Comparison of ENCODE assay signal across 10 cellular contexts in genomic region chr1:22611530-22611947, GRCh38. TPM values are rescaled to one million over a fixed set of nuclear protein-coding genes. Genes with fewer than 3 reads are reported as not detected.
DNase-seq lines count a peak whose midpoint lies in the region; ATAC-seq and TF ChIP-seq lines count a peak whose summit lies in the region.
"Had no signal": no experiment of that assay in that cellular context is flagged by ENCODE, and none has a peak within 500 bp of the region (broad histone marks: within the 10 kb centered on the region; RNA-seq: fewer than 3 reads in every experiment).

No MANE protein-coding gene starts in this region.

- H3K27me3 ChIP-seq in breast epithelium (peaks cover 0 to 80% of the 10 kb centered on the region in 2 donors), thyroid gland (peaks cover 6% of the 10 kb centered on the region)

- H3K4me3 ChIP-seq in breast epithelium (no peak overlapping the region), thyroid gland (replicated peaks in 1 of 3) (no peak overlapping the region)

- no peak for TF ChIP-seq CTCF in MCF 10A (IDR thresholded peaks at IDR 0.05; ENCODE audit: unreplicated experiment)
- TF ChIP-seq CTCF in breast epithelium (IDR thresholded peaks at IDR 0.05) = no peak
- no peak for TF ChIP-seq CTCF in WTC11 (IDR thresholded peaks at IDR 0.05)
- TF ChIP-seq CTCF in thyroid gland (IDR thresholded peaks at IDR 0.05) = no peak

- H3K4me1 ChIP-seq in breast epithelium = no peaks in the 10 kb centered on the region
- no peaks in the 10 kb centered on the region for H3K4me1 ChIP-seq in thyroid gland

- H3K27ac ChIP-seq in breast epithelium (no peak overlapping the region), thyroid gland (no peak overlapping the region)
- H3K27ac ChIP-seq: neutrophil had no signal

- CTCF ChIA-PET in MCF 10A (lab: Yijun Ruan, JAX) = interaction anchor here (0.6 kb wide), 1 partner anchor 17 kb away, joined by 4 read pairs; no protein-coding TSS in a partner anchor
- CTCF ChIA-PET in WTC11 (lab: Charles Lee) = interaction anchor here (0.8 to 1.9 kb wide), 4 partner anchors 30 to 261 kb away, joined by 3 to 10 read pairs (median 5); no protein-coding TSS in a partner anchor

- H3K4me3 Mint-ChIP-seq in MCF 10A (ENCODE audit: unreplicated experiment) = no peak overlapping the region
- H3K4me3 Mint-ChIP-seq in WTC11 = no peak overlapping the region
- H3K4me3 Mint-ChIP-seq: activated B cell treated with CpG ODN at 0.5 μM for 24 hours had no signal

- no peaks in the 10 kb centered on the region for H3K9me3 Mint-ChIP-seq in MCF 10A (ENCODE audit: unreplicated experiment)
- H3K9me3 Mint-ChIP-seq in WTC11 = no peaks in the 10 kb centered on the region
- H3K9me3 Mint-ChIP-seq: activated B cell treated with CpG ODN at 0.5 μM for 24 hours had no signal

- H3K27ac Mint-ChIP-seq in MCF 10A (ENCODE audit: low read depth, unreplicated experiment) (no peak overlapping the region), WTC11 (no peak overlapping the region)
- H3K27ac Mint-ChIP-seq: activated B cell treated with CpG ODN at 0.5 μM for 24 hours had no signal

- H3K36me3 Mint-ChIP-seq in MCF 10A (ENCODE audit: insufficient read depth, unreplicated experiment) = peaks cover 5% of the 10 kb centered on the region
- H3K36me3 Mint-ChIP-seq in WTC11 = no peaks in the 10 kb centered on the region

- peak; percentile 64 for DNase-seq in MCF 10A (ENCODE audit: unreplicated experiment)
- no peak for DNase-seq in breast epithelium (ENCODE audit: low spot score in 2 of 2)
- DNase-seq in WTC11 (ENCODE audit: low spot score) = peak; percentile 89
- DNase-seq in hepatic stellate cell (ENCODE audit: low spot score) = peak; percentile 41
- DNase-seq in thyroid gland = peak; percentile 32 to 58
- DNase-seq in NCI-H2196 (lab: John Stamatoyannopoulos, UW; ENCODE audit: unreplicated experiment) = no peak
- no peak for DNase-seq in NCI-H446 treated with DMSO at 0.1 percent for 48 hours (lab: John Stamatoyannopoulos, UW)
- DNase-seq in cortex of kidney (lab: John Stamatoyannopoulos, UW) = no peak
- DNase-seq: activated B cell treated with CpG ODN at 0.5 μM for 24 hours had no signal

- H3K36me3 ChIP-seq in breast epithelium (no peaks in the 10 kb centered on the region), thyroid gland (no peaks in the 10 kb centered on the region)
- H3K36me3 ChIP-seq: neutrophil had no signal

- peak; percentile 83 for ATAC-seq in WTC11

- H3K4me1 Mint-ChIP-seq in MCF 10A (ENCODE audit: insufficient read depth, unreplicated experiment) (no peaks in the 10 kb centered on the region), WTC11 (peaks cover 8% of the 10 kb centered on the region)
- H3K4me1 Mint-ChIP-seq: activated B cell treated with CpG ODN at 0.5 μM for 24 hours had no signal

- intact Hi-C loops in MCF 10A (cut with micrococcal nuclease) = no loop called here
- intact Hi-C loops in breast epithelium (cut with DNase I; ENCODE audit: low total_unique reads) = no loop called here
- intact Hi-C loops in thyroid gland (cut with DNase I) = no loop called here

- WGBS in thyroid gland, 2 donors = 21 to 28% methylated on average over 6 to 7 of the region's 7 CpGs

- TF ChIP-seq POLR2A in breast epithelium (IDR thresholded peaks at IDR 0.05) = no peak
- no peak for TF ChIP-seq POLR2A in thyroid gland (IDR thresholded peaks at IDR 0.05)

- H3K27me3 Mint-ChIP-seq in MCF 10A (ENCODE audit: insufficient read depth, unreplicated experiment) (peaks cover 67% of the 10 kb centered on the region), WTC11 (ENCODE audit: low read depth) (peaks cover 3% of the 10 kb centered on the region; the same call in 1 of the 2 replicates)

- POLR2A ChIA-PET in MCF 10A (lab: Yijun Ruan, JAX) (interaction anchor here (0.5 kb wide), 1 partner anchor 512 kb away, joined by 3 read pairs; no protein-coding TSS in a partner anchor), WTC11 (lab: Charles Lee) (interaction anchor here (1.0 to 1.3 kb wide), 2 partner anchors 57 to 80 kb away, joined by 3 to 4 read pairs; no protein-coding TSS in a partner anchor)

- H3K9me3 ChIP-seq in breast epithelium (no peaks in the 10 kb centered on the region), thyroid gland (no peaks in the 10 kb centered on the region)
- H3K9me3 ChIP-seq: neutrophil had no signal

- BruUV-seq in MCF 10A (replicated peaks; lab: Mats Ljungman, UMichigan) = no TSS peak

TF ChIP-seq in WTC11, 78 proteins besides CTCF, POLR2A, EP300 and RAD21 (continues in another document):
- TF ChIP-seq MLX (CRISPR knock-in tag; IDR thresholded peaks at IDR 0.05) (no peak), PRDM15 (CRISPR knock-in tag; IDR thresholded peaks at IDR 0.05) (no peak), SOX15 (CRISPR knock-in tag; IDR thresholded peaks at IDR 0.05) (no peak), USF2 (CRISPR knock-in tag; IDR thresholded peaks at IDR 0.05) (0 out of 2 replicates have a peak, but pooled peaks have one; percentile 31), ZNF416 (CRISPR knock-in tag; IDR thresholded peaks at IDR 0.05) (no peak), CREM (CRISPR knock-in tag; IDR thresholded peaks at IDR 0.05) (peak; percentile 82; the same call in 1 of the 2 replicates), ZBTB21 (CRISPR knock-in tag; IDR thresholded peaks at IDR 0.05; ENCODE audit: borderline replicate concordance) (peak; percentile 89; the same call in 1 of the 2 replicates), CBFB (CRISPR knock-in tag; IDR thresholded peaks at IDR 0.05; ENCODE audit: low read depth) (peak; percentile 88; the same call in 1 of the 2 replicates), ETV6 (CRISPR knock-in tag; IDR thresholded peaks at IDR 0.05) (peak; percentile 89), SP1 (CRISPR knock-in tag; conservative IDR thresholded peaks at IDR 0.05) (peak; percentile 63; the same call in 1 of the 2 replicates)

RNA-seq across cellular contexts. Expression of gene C1QA, which starts 24.9 kb away (rescaled TPM):
- total RNA-seq in MCF 10A (2022) = not detected in 2 replicates
- 100 to 1,000 TPM in 2 of 3 donors, 10 to 100 TPM in 1; 55.7 to 355 (median 104) TPM for total RNA-seq in breast epithelium
- total RNA-seq in WTC11 (2021) = 0.50 to 0.92 TPM (median 0.76 TPM) in 3 replicates
- 100 to 1,000 TPM in 1 of 4 donors, 10 to 100 TPM in 3; 38.9 to 120 (median 65.3) TPM for total RNA-seq in thyroid gland
- total RNA-seq: activated B cell treated with CpG ODN at 0.5 μM for 24 hours had no signal

RNA-seq across cellular contexts. Expression of gene C1QC, which starts 31.9 kb away (rescaled TPM):
- total RNA-seq in MCF 10A (2022) (not detected in 2 replicates), breast epithelium (100 to 1,000 TPM in 2 of 3 donors, 10 to 100 TPM in 1; 76.4 to 385 (median 113) TPM), WTC11 (2021) (0.21 to 0.66 TPM (median 0.28 TPM) in 3 replicates), thyroid gland (100 to 1,000 TPM in 1 of 4 donors, 10 to 100 TPM in 3; 36.0 to 111 (median 69.5) TPM)
- total RNA-seq: activated B cell treated with CpG ODN at 0.5 μM for 24 hours had no signal

RNA-seq across cellular contexts. Expression of gene C1QB, which starts 41.5 kb away (rescaled TPM):
- total RNA-seq in MCF 10A (2022) (not detected in 2 replicates), breast epithelium (100 to 1,000 TPM; 172 to 706 (median 330) TPM), WTC11 (2021) (0.61 to 1.1 TPM (median 0.62 TPM) in 3 replicates), thyroid gland (100 to 1,000 TPM in 3 of 4 donors, 10 to 100 TPM in 1; 83.4 to 258 (median 146) TPM)
- total RNA-seq: activated B cell treated with CpG ODN at 0.5 μM for 24 hours had no signal

RNA-seq across cellular contexts. Expression of gene EPHA8, which starts 48.2 kb away (rescaled TPM):
- total RNA-seq in MCF 10A (2022) (not detected in 2 replicates), breast epithelium (not detected), WTC11 (2021) (3.8 to 7.1 TPM (median 5.6 TPM) in 3 replicates), thyroid gland (not detected)
- total RNA-seq: activated B cell treated with CpG ODN at 0.5 μM for 24 hours had no signal

Comparison
In these comparisons a context has a peak if more than half of its experiments do, and no peak if none do; other contexts are left out.
1. DNase-seq: peak in MCF 10A (single experiment), WTC11 (single experiment), hepatic stellate cell (single experiment) and thyroid gland (2 of 2); none in breast epithelium (0 of 2), NCI-H2196 (single experiment), NCI-H446 treated with DMSO at 0.1 percent for 48 hours (single experiment) and cortex of kidney (single experiment).
2. RNA of gene C1QA, which starts 24.9 kb away (total RNA-seq): 55.7 to 355 TPM in breast epithelium and 38.9 to 120 TPM in thyroid gland; 0.50 to 0.92 TPM in WTC11 and not detected in MCF 10A; every median in the first group is over 10 times any median in the second.
3. RNA of gene C1QC, which starts 31.9 kb away (total RNA-seq): 76.4 to 385 TPM in breast epithelium and 36.0 to 111 TPM in thyroid gland; 0.21 to 0.66 TPM in WTC11 and not detected in MCF 10A; every median in the first group is over 10 times any median in the second.
4. RNA of gene C1QB, which starts 41.5 kb away (total RNA-seq): 172 to 706 TPM in breast epithelium and 83.4 to 258 TPM in thyroid gland; 0.61 to 1.1 TPM in WTC11 and not detected in MCF 10A; every median in the first group is over 10 times any median in the second.